In genomic region chr11:128757235-128757711, GRCh38 we compare ENCODE assay signal across 9 cellular contexts.
DNase-seq lines count a peak whose midpoint lies in the region; ATAC-seq, FAIRE-seq and TF ChIP-seq lines count a peak whose summit lies in the region.
"Had no signal": no experiment of that assay in that cellular context is flagged by ENCODE, and none has a peak within 500 bp of the region (broad histone marks: within the 10 kb centered on the region; RNA-seq: fewer than 3 reads in every experiment).

No MANE protein-coding gene starts in this region.

- peaks cover 60 to 84% (median 73%) of the 10 kb centered on the region in 3 donors for H3K4me1 Mint-ChIP-seq in IgD-negative memory B cell
- peaks cover 73% of the 10 kb centered on the region for H3K4me1 Mint-ChIP-seq in activated CD4-positive, alpha-beta T cell treated with anti-CD3 and anti-CD28 coated beads, Interleukin-2, amount 10 ng/mL, durations not matched to agents 7 days and 5 days

- H3K9me3 ChIP-seq in endothelial cell of umbilical vein (replicated peaks; ENCODE audit: control insufficient read depth, insufficient read depth, low read length): no peaks in the 10 kb centered on the region

- no peak overlapping the region for H2AFZ ChIP-seq in endothelial cell of umbilical vein (ENCODE audit: low read depth, low read length)

- peak; percentile 74 for ATAC-seq in GM21619 (IDR thresholded peaks at IDR 0.05; ENCODE audit: unreplicated experiment)

- H3K4me1 ChIP-seq in endothelial cell of umbilical vein (ENCODE audit: control insufficient read depth, extremely low read depth, insufficient read depth, low read length): peaks cover 19% of the 10 kb centered on the region

- H3K9me3 Mint-ChIP-seq in IgD-negative memory B cell: no peaks in the 10 kb centered on the region
- H3K9me3 Mint-ChIP-seq in activated CD4-positive, alpha-beta T cell treated with anti-CD3 and anti-CD28 coated beads, Interleukin-2, amount 10 ng/mL, durations not matched to agents 7 days and 5 days: no peaks in the 10 kb centered on the region

- no peak for TF ChIP-seq POLR2A in endothelial cell of umbilical vein (IDR thresholded peaks at IDR 0.05; ENCODE audit: low read depth, low read length)

- peak overlapping the region; percentile 21 for H3K27ac ChIP-seq in endothelial cell of umbilical vein (ENCODE audit: insufficient read depth, low read depth, low read length)

- DNase-seq in GM06990 (ENCODE audit: extremely low read depth, insufficient read length) (peak; percentile 66), endothelial cell of umbilical vein (ENCODE audit: low read depth, low spot score) (peak; percentile 75), cerebellar nuclear complex (lab: John Stamatoyannopoulos, UW) (no peak), GOT3 (lab: John Stamatoyannopoulos, UW) (no peak)
- DNase-seq in activated CD4-positive, alpha-beta T cell treated with anti-CD3 and anti-CD28 coated beads, Interleukin-2, amount 10 ng/mL, durations not matched to agents 7 days and 5 days: peak; percentile 76
- DNase-seq in stimulated activated CD4-positive, alpha-beta T cell treated with anti-CD3 and anti-CD28 coated beads, Interleukin-15, amount 100 ng/mL, for 24 hours: peak; percentile 78

- H3K4me2 ChIP-seq in endothelial cell of umbilical vein (ENCODE audit: insufficient read depth, low read length): no peak overlapping the region

- H3K9me1 ChIP-seq in endothelial cell of umbilical vein (replicated peaks; ENCODE audit: control insufficient read depth, extremely low read depth, insufficient read depth, low read length): no peaks in the 10 kb centered on the region

- H3K27ac Mint-ChIP-seq in IgD-negative memory B cell: peak overlapping the region; percentile 45 to 98 (median 94)
- peak overlapping the region; percentile 82 for H3K27ac Mint-ChIP-seq in activated CD4-positive, alpha-beta T cell treated with anti-CD3 and anti-CD28 coated beads, Interleukin-2, amount 10 ng/mL, durations not matched to agents 7 days and 5 days

- peak; percentile 79 for FAIRE-seq in endothelial cell of umbilical vein (lab: Jason Lieb, UNC)
- FAIRE-seq: TTC549 had no signal

- intact Hi-C loops in endothelial cell of umbilical vein (cut with micrococcal nuclease): loop anchor here (1.0 to 10.0 kb wide), 7 partner anchors 48 to 585 kb away; no protein-coding TSS in a partner anchor

- CTCF ChIA-PET in activated CD4-positive, alpha-beta T cell treated with anti-CD3 and anti-CD28 coated beads, Interleukin-2, amount 10 ng/mL, durations not matched to agents 7 days and 5 days (lab: Charles Lee): interaction anchor here (0.6 to 2.4 kb wide), 18 partner anchors 9 to 600 kb away, joined by 3 to 9 read pairs (median 4); no protein-coding TSS in a partner anchor
- CTCF ChIA-PET in endothelial cell of umbilical vein (lab: Charles Lee): interaction anchor here (0.6 to 2.9 kb wide), 26 partner anchors 10 to 600 kb away, joined by 3 to 30 read pairs (median 6); partner anchors contain the start of gene FLI1

- BruUV-seq in endothelial cell of umbilical vein (replicated peaks; lab: Mats Ljungman, UMichigan): no TSS peak

- dilution Hi-C loops in endothelial cell of umbilical vein (cut with MboI; ENCODE audit: extremely low pct_ligation_motif_present, low sequenced_read_pairs): no loop called here

- peak overlapping the region; percentile 47 for H3K4me3 ChIP-seq in GM06990 (replicated peaks; ENCODE audit: low read depth, low read length)
- no peak overlapping the region for H3K4me3 ChIP-seq in endothelial cell of umbilical vein (replicated peaks in 1 of 3; ENCODE audit: insufficient read depth in 1 of 3, low read depth in 1 of 3, low read length in 3 of 3)

- peak overlapping the region; percentile 68 to 94 (median 89) for H3K4me3 Mint-ChIP-seq in IgD-negative memory B cell
- peak overlapping the region; percentile 8 for H3K4me3 Mint-ChIP-seq in activated CD4-positive, alpha-beta T cell treated with anti-CD3 and anti-CD28 coated beads, Interleukin-2, amount 10 ng/mL, durations not matched to agents 7 days and 5 days

- peaks cover 7% of the 10 kb centered on the region for H3K36me3 Mint-ChIP-seq in IgD-negative memory B cell
- H3K36me3 Mint-ChIP-seq in activated CD4-positive, alpha-beta T cell treated with anti-CD3 and anti-CD28 coated beads, Interleukin-2, amount 10 ng/mL, durations not matched to agents 7 days and 5 days (ENCODE audit: low read depth): peaks cover 78% of the 10 kb centered on the region

- no peak overlapping the region for H3K9ac ChIP-seq in endothelial cell of umbilical vein (replicated peaks; ENCODE audit: extremely low read depth, insufficient read depth, low read length)

- no peaks in the 10 kb centered on the region for H4K20me1 ChIP-seq in endothelial cell of umbilical vein (replicated peaks; ENCODE audit: control insufficient read depth, extremely low read depth, insufficient read depth, low read length)

- TF ChIP-seq CTCF in GM06990 (IDR thresholded peaks at IDR 0.05; ENCODE audit: insufficient read depth, low read length, poor library complexity, severe bottlenecking): peak; percentile 82
- peak; percentile 55 to 61 for TF ChIP-seq CTCF in endothelial cell of umbilical vein (IDR thresholded peaks at IDR 0.05; ENCODE audit: extremely low read depth in 1 of 2, insufficient read depth in 1 of 2, low read depth in 1 of 2, low read length in 2 of 2)

- no peaks in the 10 kb centered on the region for H3K27me3 Mint-ChIP-seq in IgD-negative memory B cell
- H3K27me3 Mint-ChIP-seq in activated CD4-positive, alpha-beta T cell treated with anti-CD3 and anti-CD28 coated beads, Interleukin-2, amount 10 ng/mL, durations not matched to agents 7 days and 5 days: no peaks in the 10 kb centered on the region

- peaks cover 77% of the 10 kb centered on the region for H3K79me2 ChIP-seq in endothelial cell of umbilical vein (ENCODE audit: control insufficient read depth, insufficient read depth, low read length)

- H3K27me3 ChIP-seq in GM06990 (replicated peaks; ENCODE audit: control insufficient read depth, insufficient read depth, low read length) (no peaks in the 10 kb centered on the region), endothelial cell of umbilical vein (ENCODE audit: control insufficient read depth in 2 of 2, insufficient read depth in 2 of 2, low read length in 2 of 2) (no peaks in the 10 kb centered on the region)

- H3K36me3 ChIP-seq in GM06990 (ENCODE audit: control insufficient read depth, insufficient read depth, low read length): peaks cover 23% of the 10 kb centered on the region
- H3K36me3 ChIP-seq in endothelial cell of umbilical vein (ENCODE audit: control insufficient read depth in 2 of 2, extremely low read depth in 1 of 2, insufficient read depth in 2 of 2, low read length in 2 of 2): peaks cover 21 to 53% of the 10 kb centered on the region in 2 experiments

- POLR2A ChIA-PET in activated CD4-positive, alpha-beta T cell treated with anti-CD3 and anti-CD28 coated beads, Interleukin-2, amount 10 ng/mL, durations not matched to agents 7 days and 5 days (lab: Charles Lee): no interaction called here
- POLR2A ChIA-PET in endothelial cell of umbilical vein (lab: Charles Lee): interaction anchor here (0.6 kb wide), 1 partner anchor 202 kb away, joined by 4 read pairs; no protein-coding TSS in a partner anchor

TF ChIP-seq in endothelial cell of umbilical vein, 7 proteins besides CTCF, POLR2A, EP300 and RAD21:
- TF ChIP-seq JUN (IDR thresholded peaks at IDR 0.05; ENCODE audit: borderline replicate concordance, insufficient read depth, insufficient read length, low read depth): peak; percentile 44
- peak; percentile 76 for TF ChIP-seq FOS (IDR thresholded peaks at IDR 0.05; ENCODE audit: borderline replicate concordance, insufficient read depth, low read length)
- TF ChIP-seq EZH2 (IDR thresholded peaks at IDR 0.05; ENCODE audit: borderline replicate concordance, low read depth, low read length, severe bottlenecking): no peak

Comparison
In these comparisons a context has a peak if more than half of its experiments do, and no peak if none do; other contexts are left out.
1. DNase-seq: peak in GM06990 (single experiment), activated CD4-positive, alpha-beta T cell treated with anti-CD3 and anti-CD28 coated beads, Interleukin-2, amount 10 ng/mL, durations not matched to agents 7 days and 5 days (single experiment), endothelial cell of umbilical vein (single experiment) and stimulated activated CD4-positive, alpha-beta T cell treated with anti-CD3 and anti-CD28 coated beads, Interleukin-15, amount 100 ng/mL, for 24 hours (single experiment); none in cerebellar nuclear complex (0 of 2) and GOT3 (single experiment).